In the genomic region with DNA sequence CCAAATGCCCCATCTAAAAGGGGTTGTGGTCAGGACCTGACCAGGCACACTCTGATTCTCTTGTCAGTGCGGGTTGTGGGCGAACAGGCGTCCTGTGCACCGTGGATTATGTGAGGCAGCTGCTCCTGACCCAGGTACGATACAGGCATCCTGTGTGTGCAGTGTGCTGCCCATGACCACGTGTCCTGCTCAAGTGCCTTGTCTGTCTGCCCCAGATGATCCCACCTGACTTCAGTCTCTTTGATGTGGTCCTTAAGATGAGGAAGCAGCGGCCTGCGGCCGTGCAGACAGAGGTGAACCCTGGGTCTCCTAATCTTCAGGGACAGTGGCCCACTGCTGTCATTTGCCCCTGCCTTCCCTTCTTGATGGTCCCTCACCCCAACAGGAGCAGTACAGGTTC, we compare ENCODE assay signal across 1 cellular context.
A peak's percentile ranks its signal among the peaks of the same experiment; 100 is the strongest.
TF ChIP-seq lines count a peak whose summit lies in the region.

No MANE protein-coding gene starts in this region.

TF ChIP-seq in K562, 482 proteins besides CTCF, POLR2A, EP300 and RAD21 (continued from another document and continues in another):
- TF ChIP-seq ARID4B (CRISPR knock-in tag; IDR thresholded peaks at IDR 0.05) (0 out of 2 replicates have a peak, but pooled peaks have one; percentile 37), NFRKB (IDR thresholded peaks at IDR 0.05; ENCODE audit: low read depth) (no peak), TEAD4 (IDR thresholded peaks at IDR 0.05; ENCODE audit: low read length) (peak; percentile 72), TEAD4 (CRISPR knock-in tag; IDR thresholded peaks at IDR 0.05; ENCODE audit: borderline replicate concordance) (no peak), ZNF518B (CRISPR knock-in tag; IDR thresholded peaks at IDR 0.05) (no peak), ZNF282 (CRISPR knock-in tag; IDR thresholded peaks at IDR 0.05) (no peak), TCF3 (CRISPR knock-in tag; IDR thresholded peaks at IDR 0.05) (peak; percentile 86), RHOXF2B (CRISPR knock-in tag; conservative IDR thresholded peaks at IDR 0.05) (no peak), NEUROD1 (IDR thresholded peaks at IDR 0.05; ENCODE audit: borderline replicate concordance, low read depth, low read length, partially characterized antibody) (no peak), OTX1 (CRISPR knock-in tag; IDR thresholded peaks at IDR 0.05) (no peak), ZNF124 (CRISPR knock-in tag; IDR thresholded peaks at IDR 0.05) (no peak), HNRNPLL (IDR thresholded peaks at IDR 0.05; ENCODE audit: low read depth, low read length, poor library complexity, severe bottlenecking) (peak; percentile 11), PHF20 (IDR thresholded peaks at IDR 0.05; ENCODE audit: partially characterized antibody) (no peak), MTA3 (IDR thresholded peaks at IDR 0.05; ENCODE audit: borderline replicate concordance) (no peak), TCF7 (IDR thresholded peaks at IDR 0.05; ENCODE audit: borderline replicate concordance) (peak; percentile 96), ZNF311 (CRISPR knock-in tag; IDR thresholded peaks at IDR 0.05) (no peak), THRB (CRISPR knock-in tag; conservative IDR thresholded peaks at IDR 0.05) (no peak), RAD51 (IDR thresholded peaks at IDR 0.05; ENCODE audit: borderline replicate concordance, low read depth) (0 out of 2 replicates have a peak, but pooled peaks have one; percentile 13)
- TF ChIP-seq, protein P1, sequence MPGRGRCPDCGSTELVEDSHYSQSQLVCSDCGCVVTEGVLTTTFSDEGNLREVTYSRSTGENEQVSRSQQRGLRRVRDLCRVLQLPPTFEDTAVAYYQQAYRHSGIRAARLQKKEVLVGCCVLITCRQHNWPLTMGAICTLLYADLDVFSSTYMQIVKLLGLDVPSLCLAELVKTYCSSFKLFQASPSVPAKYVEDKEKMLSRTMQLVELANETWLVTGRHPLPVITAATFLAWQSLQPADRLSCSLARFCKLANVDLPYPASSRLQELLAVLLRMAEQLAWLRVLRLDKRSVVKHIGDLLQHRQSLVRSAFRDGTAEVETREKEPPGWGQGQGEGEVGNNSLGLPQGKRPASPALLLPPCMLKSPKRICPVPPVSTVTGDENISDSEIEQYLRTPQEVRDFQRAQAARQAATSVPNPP (IDR thresholded peaks at IDR 0.05; ENCODE audit: borderline replicate concordance, insufficient read depth, insufficient read length) = no peak
- TF ChIP-seq, protein P2, sequence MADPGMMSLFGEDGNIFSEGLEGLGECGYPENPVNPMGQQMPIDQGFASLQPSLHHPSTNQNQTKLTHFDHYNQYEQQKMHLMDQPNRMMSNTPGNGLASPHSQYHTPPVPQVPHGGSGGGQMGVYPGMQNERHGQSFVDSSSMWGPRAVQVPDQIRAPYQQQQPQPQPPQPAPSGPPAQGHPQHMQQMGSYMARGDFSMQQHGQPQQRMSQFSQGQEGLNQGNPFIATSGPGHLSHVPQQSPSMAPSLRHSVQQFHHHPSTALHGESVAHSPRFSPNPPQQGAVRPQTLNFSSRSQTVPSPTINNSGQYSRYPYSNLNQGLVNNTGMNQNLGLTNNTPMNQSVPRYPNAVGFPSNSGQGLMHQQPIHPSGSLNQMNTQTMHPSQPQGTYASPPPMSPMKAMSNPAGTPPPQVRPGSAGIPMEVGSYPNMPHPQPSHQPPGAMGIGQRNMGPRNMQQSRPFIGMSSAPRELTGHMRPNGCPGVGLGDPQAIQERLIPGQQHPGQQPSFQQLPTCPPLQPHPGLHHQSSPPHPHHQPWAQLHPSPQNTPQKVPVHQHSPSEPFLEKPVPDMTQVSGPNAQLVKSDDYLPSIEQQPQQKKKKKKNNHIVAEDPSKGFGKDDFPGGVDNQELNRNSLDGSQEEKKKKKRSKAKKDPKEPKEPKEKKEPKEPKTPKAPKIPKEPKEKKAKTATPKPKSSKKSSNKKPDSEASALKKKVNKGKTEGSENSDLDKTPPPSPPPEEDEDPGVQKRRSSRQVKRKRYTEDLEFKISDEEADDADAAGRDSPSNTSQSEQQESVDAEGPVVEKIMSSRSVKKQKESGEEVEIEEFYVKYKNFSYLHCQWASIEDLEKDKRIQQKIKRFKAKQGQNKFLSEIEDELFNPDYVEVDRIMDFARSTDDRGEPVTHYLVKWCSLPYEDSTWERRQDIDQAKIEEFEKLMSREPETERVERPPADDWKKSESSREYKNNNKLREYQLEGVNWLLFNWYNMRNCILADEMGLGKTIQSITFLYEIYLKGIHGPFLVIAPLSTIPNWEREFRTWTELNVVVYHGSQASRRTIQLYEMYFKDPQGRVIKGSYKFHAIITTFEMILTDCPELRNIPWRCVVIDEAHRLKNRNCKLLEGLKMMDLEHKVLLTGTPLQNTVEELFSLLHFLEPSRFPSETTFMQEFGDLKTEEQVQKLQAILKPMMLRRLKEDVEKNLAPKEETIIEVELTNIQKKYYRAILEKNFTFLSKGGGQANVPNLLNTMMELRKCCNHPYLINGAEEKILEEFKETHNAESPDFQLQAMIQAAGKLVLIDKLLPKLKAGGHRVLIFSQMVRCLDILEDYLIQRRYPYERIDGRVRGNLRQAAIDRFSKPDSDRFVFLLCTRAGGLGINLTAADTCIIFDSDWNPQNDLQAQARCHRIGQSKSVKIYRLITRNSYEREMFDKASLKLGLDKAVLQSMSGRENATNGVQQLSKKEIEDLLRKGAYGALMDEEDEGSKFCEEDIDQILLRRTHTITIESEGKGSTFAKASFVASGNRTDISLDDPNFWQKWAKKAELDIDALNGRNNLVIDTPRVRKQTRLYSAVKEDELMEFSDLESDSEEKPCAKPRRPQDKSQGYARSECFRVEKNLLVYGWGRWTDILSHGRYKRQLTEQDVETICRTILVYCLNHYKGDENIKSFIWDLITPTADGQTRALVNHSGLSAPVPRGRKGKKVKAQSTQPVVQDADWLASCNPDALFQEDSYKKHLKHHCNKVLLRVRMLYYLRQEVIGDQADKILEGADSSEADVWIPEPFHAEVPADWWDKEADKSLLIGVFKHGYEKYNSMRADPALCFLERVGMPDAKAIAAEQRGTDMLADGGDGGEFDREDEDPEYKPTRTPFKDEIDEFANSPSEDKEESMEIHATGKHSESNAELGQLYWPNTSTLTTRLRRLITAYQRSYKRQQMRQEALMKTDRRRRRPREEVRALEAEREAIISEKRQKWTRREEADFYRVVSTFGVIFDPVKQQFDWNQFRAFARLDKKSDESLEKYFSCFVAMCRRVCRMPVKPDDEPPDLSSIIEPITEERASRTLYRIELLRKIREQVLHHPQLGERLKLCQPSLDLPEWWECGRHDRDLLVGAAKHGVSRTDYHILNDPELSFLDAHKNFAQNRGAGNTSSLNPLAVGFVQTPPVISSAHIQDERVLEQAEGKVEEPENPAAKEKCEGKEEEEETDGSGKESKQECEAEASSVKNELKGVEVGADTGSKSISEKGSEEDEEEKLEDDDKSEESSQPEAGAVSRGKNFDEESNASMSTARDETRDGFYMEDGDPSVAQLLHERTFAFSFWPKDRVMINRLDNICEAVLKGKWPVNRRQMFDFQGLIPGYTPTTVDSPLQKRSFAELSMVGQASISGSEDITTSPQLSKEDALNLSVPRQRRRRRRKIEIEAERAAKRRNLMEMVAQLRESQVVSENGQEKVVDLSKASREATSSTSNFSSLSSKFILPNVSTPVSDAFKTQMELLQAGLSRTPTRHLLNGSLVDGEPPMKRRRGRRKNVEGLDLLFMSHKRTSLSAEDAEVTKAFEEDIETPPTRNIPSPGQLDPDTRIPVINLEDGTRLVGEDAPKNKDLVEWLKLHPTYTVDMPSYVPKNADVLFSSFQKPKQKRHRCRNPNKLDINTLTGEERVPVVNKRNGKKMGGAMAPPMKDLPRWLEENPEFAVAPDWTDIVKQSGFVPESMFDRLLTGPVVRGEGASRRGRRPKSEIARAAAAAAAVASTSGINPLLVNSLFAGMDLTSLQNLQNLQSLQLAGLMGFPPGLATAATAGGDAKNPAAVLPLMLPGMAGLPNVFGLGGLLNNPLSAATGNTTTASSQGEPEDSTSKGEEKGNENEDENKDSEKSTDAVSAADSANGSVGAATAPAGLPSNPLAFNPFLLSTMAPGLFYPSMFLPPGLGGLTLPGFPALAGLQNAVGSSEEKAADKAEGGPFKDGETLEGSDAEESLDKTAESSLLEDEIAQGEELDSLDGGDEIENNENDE (IDR thresholded peaks at IDR 0.05; ENCODE audit: low read depth, low read length) = no peak
- TF ChIP-seq, protein P3, sequence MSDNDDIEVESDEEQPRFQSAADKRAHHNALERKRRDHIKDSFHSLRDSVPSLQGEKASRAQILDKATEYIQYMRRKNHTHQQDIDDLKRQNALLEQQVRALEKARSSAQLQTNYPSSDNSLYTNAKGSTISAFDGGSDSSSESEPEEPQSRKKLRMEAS (CRISPR knock-in tag; IDR thresholded peaks at IDR 0.05) = peak; percentile 96
